21 cellular contexts compared by ENCODE assay signal in genomic region chr1:89878256-89878655, GRCh38. TPM values are rescaled to one million over a fixed set of nuclear protein-coding genes. Genes with fewer than 3 reads are reported as not detected.
A peak's percentile ranks its signal among the peaks of the same experiment; 100 is the strongest.
DNase-seq lines count a peak whose midpoint lies in the region; ATAC-seq, FAIRE-seq and TF ChIP-seq lines count a peak whose summit lies in the region.
"Had no signal": no experiment of that assay in that cellular context is flagged by ENCODE, and none has a peak within 500 bp of the region (broad histone marks: within the 10 kb centered on the region; RNA-seq: fewer than 3 reads in every experiment).

No MANE protein-coding gene starts in this region.

- BruUV-seq in HepG2 (replicated peaks; lab: Mats Ljungman, UMichigan) (no TSS peak), OCI-LY7 (replicated peaks; lab: Mats Ljungman, UMichigan) (no TSS peak)

- H3K9ac ChIP-seq in HepG2 (ENCODE audit: insufficient read depth, low read depth, low read length): no peak overlapping the region

- H3K4me2 ChIP-seq in HepG2 (ENCODE audit: low read depth, low read length): no peak overlapping the region
- H3K4me2 ChIP-seq in OCI-LY7 (ENCODE audit: low read length): no peak overlapping the region

- DNase-seq in stimulated activated naive CD8-positive, alpha-beta T cell treated with anti-CD3 and anti-CD28 coated beads, Interleukin-15, amount 100 ng/mL, for 72 hours: no peak
- DNase-seq in dorsolateral prefrontal cortex: no peak
- peak; percentile 30 to 34 for DNase-seq in gastrocnemius medialis
- no peak for DNase-seq in NCI-H748 (lab: John Stamatoyannopoulos, UW; ENCODE audit: unreplicated experiment)
- DNase-seq in HepG2 (ENCODE audit: low spot score): no peak
- no peak for DNase-seq in OCI-LY7 (ENCODE audit: low spot score)
- DNase-seq: ACHN; C1 segment of cervical spinal cord; CD8-positive, alpha-beta T cell; DMS153; Kasumi-1; NCI-H1694; NCI-H2081 treated with DMSO at 0.1 percent for 48 hours; NCI-H2171 treated with DMSO at 0.1 percent for 48 hours; NCI-H526; PC-3; RPMI8226; SIG-M5 had no signal

- POLR2A ChIA-PET in HepG2 (lab: Yijun Ruan, JAX) (no interaction called here), OCI-LY7 (lab: Charles Lee) (interaction anchor here (1.5 kb wide), 1 partner anchor 14 kb away, joined by 5 read pairs; no protein-coding TSS in a partner anchor)

- CTCF ChIA-PET in HepG2 (lab: Yijun Ruan, JAX; ENCODE audit: low intra/inter-chr PET ratio, low total read pairs) (no interaction called here), OCI-LY7 (lab: Charles Lee; ENCODE audit: unreplicated experiment) (no interaction called here)

- in situ Hi-C loops in gastrocnemius medialis (cut with MboI; ENCODE audit: low sequenced_read_pairs in 4 of 4): no loop called here
- in situ Hi-C loops in HepG2 (cut with HindIII; ENCODE audit: extremely low pct_ligation_motif_present, low pct_unique_long_range_greater_than_20kb): no loop called here

- 90% methylated on average over 1 of the region's 1 CpG for WGBS in HepG2 (ENCODE audit: low lambda C conversion rate)

- H4K20me1 ChIP-seq in HepG2 (ENCODE audit: insufficient read depth, low read length): peaks cover 3% of the 10 kb centered on the region; the same call in 1 of the 2 replicates
- no peaks in the 10 kb centered on the region for H4K20me1 ChIP-seq in OCI-LY7 (ENCODE audit: insufficient read depth, low read length)

- H3K27me3 ChIP-seq in dorsolateral prefrontal cortex: no peaks in the 10 kb centered on the region
- no peaks in the 10 kb centered on the region for H3K27me3 ChIP-seq in gastrocnemius medialis
- no peaks in the 10 kb centered on the region for H3K27me3 ChIP-seq in HepG2 (ENCODE audit: control insufficient read depth in 1 of 2, insufficient read depth in 2 of 2, low read length in 2 of 2)

- H3K36me3 Mint-ChIP-seq in stimulated activated naive CD8-positive, alpha-beta T cell treated with anti-CD3 and anti-CD28 coated beads, Interleukin-15, Interleukin-2, amounts not matched to agents 100 ng/mL and 50 ng/mL, for 24 hours (ENCODE audit: low read depth): peaks cover 60% of the 10 kb centered on the region

- peaks cover 52% of the 10 kb centered on the region for H3K4me1 Mint-ChIP-seq in stimulated activated naive CD8-positive, alpha-beta T cell treated with anti-CD3 and anti-CD28 coated beads, Interleukin-15, Interleukin-2, amounts not matched to agents 100 ng/mL and 50 ng/mL, for 24 hours (ENCODE audit: low read depth)
- H3K4me1 Mint-ChIP-seq in stimulated activated naive CD8-positive, alpha-beta T cell treated with anti-CD3 and anti-CD28 coated beads, Interleukin-15, amount 100 ng/mL, for 72 hours: peaks cover 51% of the 10 kb centered on the region

- H3K4me1 ChIP-seq in gastrocnemius medialis (peaks cover 30 to 60% of the 10 kb centered on the region in 2 donors), HepG2 (ENCODE audit: insufficient read depth, low read length) (peaks cover 8% of the 10 kb centered on the region), OCI-LY7 (ENCODE audit: insufficient read depth, low read length, poor library complexity, severe bottlenecking) (no peaks in the 10 kb centered on the region)

- intact Hi-C loops in dorsolateral prefrontal cortex (cut with DNase I): loop anchor here in 1 of 2 donors (5.0 kb wide), 1 partner anchor 36 kb away; no protein-coding TSS in a partner anchor
- intact Hi-C loops in gastrocnemius medialis (cut with DNase I; ENCODE audit: low total_unique reads): no loop called here
- intact Hi-C loops in HepG2 (cut with micrococcal nuclease; ENCODE audit: unreplicated experiment): no loop called here
- intact Hi-C loops in OCI-LY7 (cut with micrococcal nuclease; ENCODE audit: unreplicated experiment): no loop called here

- H3K27ac ChIP-seq in dorsolateral prefrontal cortex: peak overlapping the region in 40 of 59 donors; percentile 0 to 85 (median 58)
- peak overlapping the region; percentile 64 to 84 (median 74) for H3K27ac ChIP-seq in gastrocnemius medialis
- no peak overlapping the region for H3K27ac ChIP-seq in HepG2 (ENCODE audit: extremely low read length, insufficient read depth, low read length)
- no peak overlapping the region for H3K27ac ChIP-seq in OCI-LY7 (ENCODE audit: low read depth, low read length, poor library complexity, severe bottlenecking)

- H2AFZ ChIP-seq in HepG2 (ENCODE audit: low read length) (no peak overlapping the region), OCI-LY7 (ENCODE audit: low read length) (no peak overlapping the region)

- no peaks in the 10 kb centered on the region for H3K9me3 ChIP-seq in gastrocnemius medialis
- H3K9me3 ChIP-seq in HepG2 (ENCODE audit: low read length): no peaks in the 10 kb centered on the region
- H3K9me3 ChIP-seq in OCI-LY7 (ENCODE audit: low read length): peaks cover 11% of the 10 kb centered on the region

- H3K4me3 ChIP-seq in dorsolateral prefrontal cortex (no peak overlapping the region), gastrocnemius medialis (no peak overlapping the region), HepG2 (replicated peaks in 1 of 3; ENCODE audit: insufficient read depth in 1 of 3, low read depth in 2 of 3, low read length in 3 of 3) (no peak overlapping the region), OCI-LY7 (ENCODE audit: low read depth, low read length, poor library complexity, severe bottlenecking) (no peak overlapping the region)

- no peak overlapping the region for H3K4me3 Mint-ChIP-seq in stimulated activated naive CD8-positive, alpha-beta T cell treated with anti-CD3 and anti-CD28 coated beads, Interleukin-15, Interleukin-2, amounts not matched to agents 100 ng/mL and 50 ng/mL, for 24 hours
- H3K4me3 Mint-ChIP-seq in stimulated activated naive CD8-positive, alpha-beta T cell treated with anti-CD3 and anti-CD28 coated beads, Interleukin-15, amount 100 ng/mL, for 72 hours: no peak overlapping the region
- H3K4me3 Mint-ChIP-seq: CD8-positive, alpha-beta T cell had no signal

- H3K36me3 ChIP-seq in gastrocnemius medialis (no peaks in the 10 kb centered on the region), HepG2 (replicated peaks in 1 of 2; ENCODE audit: control insufficient read depth in 1 of 2, insufficient read depth in 2 of 2, low read length in 2 of 2) (peaks cover 1 to 31% of the 10 kb centered on the region in 2 experiments; a peak in 4 of 5 replicates), OCI-LY7 (ENCODE audit: insufficient read depth, low read length) (peaks cover 47% of the 10 kb centered on the region)

- TF ChIP-seq EP300 in HepG2 (IDR thresholded peaks at IDR 0.05; ENCODE audit: low read depth in 2 of 2, low read length in 2 of 2) (no peak), HepG2 (CRISPR knock-in tag; IDR thresholded peaks at IDR 0.05; ENCODE audit: borderline replicate concordance) (no peak)

- peaks cover 11% of the 10 kb centered on the region for H3K9me3 Mint-ChIP-seq in stimulated activated naive CD8-positive, alpha-beta T cell treated with anti-CD3 and anti-CD28 coated beads, Interleukin-15, Interleukin-2, amounts not matched to agents 100 ng/mL and 50 ng/mL, for 24 hours
- peaks cover 15 to 16% of the 10 kb centered on the region in 2 donors for H3K9me3 Mint-ChIP-seq in stimulated activated naive CD8-positive, alpha-beta T cell treated with anti-CD3 and anti-CD28 coated beads, Interleukin-15, amount 100 ng/mL, for 72 hours

- H3K79me2 ChIP-seq in HepG2 (ENCODE audit: insufficient read depth, low read length) (peaks cover 62% of the 10 kb centered on the region), OCI-LY7 (ENCODE audit: insufficient read depth, low read depth, low read length) (peaks cover 12% of the 10 kb centered on the region; the same call in 1 of the 2 replicates)

- ATAC-seq in stimulated activated naive CD8-positive, alpha-beta T cell treated with anti-CD3 and anti-CD28 coated beads, Interleukin-15, amount 100 ng/mL, for 72 hours: no peak
- peak; percentile 89 to 93 for ATAC-seq in gastrocnemius medialis
- ATAC-seq in HepG2: no peak
- ATAC-seq: PC-3 had no signal

- no peaks in the 10 kb centered on the region for H3K27me3 Mint-ChIP-seq in stimulated activated naive CD8-positive, alpha-beta T cell treated with anti-CD3 and anti-CD28 coated beads, Interleukin-15, Interleukin-2, amounts not matched to agents 100 ng/mL and 50 ng/mL, for 24 hours
- no peaks in the 10 kb centered on the region for H3K27me3 Mint-ChIP-seq in stimulated activated naive CD8-positive, alpha-beta T cell treated with anti-CD3 and anti-CD28 coated beads, Interleukin-15, amount 100 ng/mL, for 72 hours

- H3K9me2 ChIP-seq in OCI-LY7 (ENCODE audit: insufficient read depth, low read length): 0 out of 2 replicates have a peak, but pooled peaks cover 6% of the 10 kb centered on the region

- no peak for FAIRE-seq in HepG2 (lab: Jason Lieb, UNC)
- FAIRE-seq: GM12891, H54 had no signal

- TF ChIP-seq POLR2A in gastrocnemius medialis (IDR thresholded peaks at IDR 0.05) (no peak), HepG2 (IDR thresholded peaks at IDR 0.05; ENCODE audit: insufficient read depth in 1 of 2, low read depth in 2 of 2, low read length in 2 of 2) (no peak)

- peak overlapping the region; percentile 32 for H3K27ac Mint-ChIP-seq in stimulated activated naive CD8-positive, alpha-beta T cell treated with anti-CD3 and anti-CD28 coated beads, Interleukin-15, Interleukin-2, amounts not matched to agents 100 ng/mL and 50 ng/mL, for 24 hours
- H3K27ac Mint-ChIP-seq in stimulated activated naive CD8-positive, alpha-beta T cell treated with anti-CD3 and anti-CD28 coated beads, Interleukin-15, amount 100 ng/mL, for 72 hours: no peak overlapping the region
- H3K27ac Mint-ChIP-seq: CD8-positive, alpha-beta T cell had no signal

- TF ChIP-seq RAD21 in HepG2 (CRISPR knock-in tag; IDR thresholded peaks at IDR 0.05): no peak

- TF ChIP-seq CTCF in dorsolateral prefrontal cortex (IDR thresholded peaks at IDR 0.05 in 54 of 56, conservative IDR thresholded peaks at IDR 0.05 in 2 of 56; ENCODE audit: low read depth in 1 of 56, partially characterized antibody in 56 of 56) (no peak), gastrocnemius medialis (IDR thresholded peaks at IDR 0.05 in 4 of 5, conservative IDR thresholded peaks at IDR 0.05 in 1 of 5) (no peak), HepG2 (CRISPR knock-in tag; IDR thresholded peaks at IDR 0.05) (no peak), OCI-LY7 (conservative IDR thresholded peaks at IDR 0.05; ENCODE audit: low read length) (no peak)

RNA-seq across cellular contexts. Expression of gene LRRC8D, which starts 57.4 kb away (rescaled TPM):
- total RNA-seq in dorsolateral prefrontal cortex (100 to 1,000 TPM in 1 of 120 experiments, 10 to 100 TPM in 119; 24.3 to 104 (median 44.2) TPM), gastrocnemius medialis (10 to 100 TPM in 2 of 4 donors, 1 to 10 TPM in 2; 3.0 to 15.0 (median 9.2) TPM), HepG2 (2016; rRNA removed; fragmentation: Illumina TruSeq; extraction: Trizol) (44.6 and 45.5 TPM in 2 replicates), OCI-LY7 (2022) (37.1 and 39.9 TPM in 2 replicates)
- 8.5 and 9.3 TPM in 2 replicates for total RNA-seq in HepG2 (2016; cell fraction: cytosol; rRNA removed; fragmentation: Illumina TruSeq; extraction: Trizol; ENCODE audit: low read depth)
- 43.8 and 46.2 TPM in 2 replicates for total RNA-seq in HepG2 (2016; cell fraction: insoluble cytoplasmic fraction; rRNA removed; fragmentation: Illumina TruSeq; extraction: Trizol)
- total RNA-seq in HepG2 (2016; cell fraction: membrane; rRNA removed; fragmentation: Illumina TruSeq; extraction: Trizol): 33.3 and 37.9 TPM in 2 replicates
- 43.7 and 45.6 TPM in 2 replicates for total RNA-seq in HepG2 (2016; cell fraction: nucleus; rRNA removed; fragmentation: Illumina TruSeq; extraction: Trizol)
- 29.9 and 30.0 TPM in 2 replicates for polyA plus RNA-seq in HepG2 (2011; rRNA removed)
- 27.1 and 30.0 TPM in 2 replicates for polyA plus RNA-seq in HepG2 (2011; cell fraction: cytosol; rRNA removed)
- 29.5 and 30.7 TPM in 2 replicates for polyA plus RNA-seq in HepG2 (2011; cell fraction: nucleus; rRNA removed)
- polyA plus RNA-seq in HepG2 (2012): 26.8 and 28.6 TPM in 2 replicates
- 5.8 and 5.9 TPM in 2 replicates for polyA plus RNA-seq in HepG2 (2016; cell fraction: cytosol; fragmentation: Illumina TruSeq; extraction: Trizol; ENCODE audit: low read depth)
- polyA plus RNA-seq in HepG2 (2016; cell fraction: insoluble cytoplasmic fraction; fragmentation: Illumina TruSeq; extraction: Trizol; ENCODE audit: low read depth): 47.0 and 48.7 TPM in 2 replicates
- polyA plus RNA-seq in HepG2 (2016; cell fraction: membrane; fragmentation: Illumina TruSeq; extraction: Trizol; ENCODE audit: low read depth): 20.5 and 21.4 TPM in 2 replicates
- polyA plus RNA-seq in HepG2 (2016; cell fraction: nucleus; fragmentation: Illumina TruSeq; extraction: Trizol; ENCODE audit: insufficient read depth, low read depth): 53.9 and 57.1 TPM in 2 replicates
- polyA minus RNA-seq in HepG2 (2011; rRNA and poly(A)+ RNA removed; ENCODE audit: low replicate concordance): 65.8 and 107 TPM in 2 replicates
- polyA minus RNA-seq in HepG2 (2011; cell fraction: cytosol; rRNA and poly(A)+ RNA removed): 26.6 and 33.6 TPM in 2 replicates
- polyA minus RNA-seq in HepG2 (2011; cell fraction: nucleus; rRNA and poly(A)+ RNA removed): 44.2 and 52.0 TPM in 2 replicates
- 19.3 and 23.8 TPM in 2 replicates for total RNA-seq in OCI-LY7 (2014; rRNA removed; shearing (Covaris generic))

Comparison
In these comparisons a context has a peak if more than half of its experiments do, and no peak if none do; other contexts are left out.
1. ATAC-seq: peak in gastrocnemius medialis (2 of 2); none in stimulated activated naive CD8-positive, alpha-beta T cell treated with anti-CD3 and anti-CD28 coated beads, Interleukin-15, amount 100 ng/mL, for 72 hours (single experiment) and HepG2 (single experiment).
2. DNase-seq: peak in gastrocnemius medialis (2 of 2); none in stimulated activated naive CD8-positive, alpha-beta T cell treated with anti-CD3 and anti-CD28 coated beads, Interleukin-15, amount 100 ng/mL, for 72 hours (0 of 2), dorsolateral prefrontal cortex (0 of 10), NCI-H748 (single experiment), HepG2 (single experiment) and OCI-LY7 (single experiment).
3. H3K27ac ChIP-seq: peak in dorsolateral prefrontal cortex (40 of 59) and gastrocnemius medialis (4 of 4); none in HepG2 (single experiment) and OCI-LY7 (single experiment).